In the genomic region with DNA sequence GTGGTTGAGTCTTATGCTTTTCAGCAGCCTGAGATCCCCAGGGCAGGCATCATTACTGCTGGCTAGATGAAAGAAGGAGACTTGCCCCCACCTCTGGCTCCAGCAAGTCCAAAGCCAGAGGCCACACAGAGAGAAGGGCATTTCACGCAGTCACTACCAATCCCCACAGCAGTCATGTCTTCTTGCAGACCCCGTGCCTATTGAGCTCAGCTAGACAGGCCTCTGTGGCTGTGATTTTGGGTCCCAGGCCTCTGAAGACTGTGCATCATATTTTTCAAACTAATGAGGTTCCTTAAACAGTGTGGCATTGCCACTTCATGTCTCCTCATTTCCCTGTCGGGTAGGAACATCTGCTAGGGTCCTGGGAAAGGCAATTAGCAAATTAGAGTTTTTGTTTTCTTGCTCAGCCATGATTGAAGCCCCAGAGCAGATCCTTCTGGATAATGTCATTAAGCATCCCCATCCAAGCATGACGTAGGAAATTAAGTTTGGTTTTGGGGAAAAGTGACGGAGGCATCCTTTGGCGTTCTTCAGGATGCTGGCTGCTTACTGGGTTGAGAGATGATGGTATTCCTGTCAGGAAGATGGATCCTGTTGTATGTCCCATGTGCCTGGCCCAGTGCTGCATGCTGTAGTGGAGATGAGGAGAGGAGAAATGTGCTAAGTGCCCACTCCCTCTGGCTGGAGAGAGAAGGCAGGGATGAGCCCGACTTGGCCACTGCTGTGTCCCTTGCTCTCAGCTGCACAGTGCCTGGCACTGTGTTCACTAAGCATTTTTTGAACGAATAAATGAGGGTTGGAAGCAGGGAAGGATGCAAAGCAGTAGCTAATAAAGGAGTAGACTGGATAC, we compare ENCODE assay signal across 18 cellular contexts. TPM values are rescaled to one million over a fixed set of nuclear protein-coding genes. Genes with fewer than 3 reads are reported as not detected.
DNase-seq lines count a peak whose midpoint lies in the region; ATAC-seq and TF ChIP-seq lines count a peak whose summit lies in the region.
"Had no signal": no experiment of that assay in that cellular context is flagged by ENCODE, and none has a peak within 500 bp of the region (broad histone marks: within the 10 kb centered on the region; RNA-seq: fewer than 3 reads in every experiment).

No MANE protein-coding gene starts in this region.

- TF ChIP-seq CTCF in SK-N-SH (IDR thresholded peaks at IDR 0.05) (no peak), parathyroid adenoma (IDR thresholded peaks at IDR 0.05) (no peak)

- CTCF ChIA-PET in SK-N-SH (lab: Yijun Ruan, JAX) = interaction anchor here (0.8 to 2.1 kb wide), 4 partner anchors 8 to 58 kb away, joined by 3 to 5 read pairs (median 4); no protein-coding TSS in a partner anchor

- H3K27ac ChIP-seq in SK-N-SH (ENCODE audit: low read depth in 2 of 2, low read length in 1 of 2) (peak overlapping the region in 1 of 2 experiments; percentile 76; a peak in 2 of 4 replicates), parathyroid adenoma (peak overlapping the region; percentile 87)
- H3K27ac ChIP-seq: KMS-11 had no signal

- no peak overlapping the region for H3K9ac ChIP-seq in SK-N-SH
- no peak overlapping the region for H3K9ac ChIP-seq in parathyroid adenoma
- H3K9ac ChIP-seq: KMS-11 had no signal

- H3K9me3 ChIP-seq in SK-N-SH (no peaks in the 10 kb centered on the region), parathyroid adenoma (ENCODE audit: control insufficient read depth, low read length) (no peaks in the 10 kb centered on the region)

- peaks cover 4% of the 10 kb centered on the region; the same call in 1 of the 2 replicates for H3K27me3 ChIP-seq in SK-N-SH (ENCODE audit: insufficient read depth)
- H3K27me3 ChIP-seq in parathyroid adenoma (ENCODE audit: control insufficient read depth, insufficient read depth, low read length) = no peaks in the 10 kb centered on the region

- 17% methylated on average over 8 of the region's 8 CpGs for WGBS in SK-N-SH (ENCODE audit: low lambda C conversion rate)

- POLR2A ChIA-PET in SK-N-SH (lab: Yijun Ruan, JAX) = no interaction called here

- H2AFZ ChIP-seq in SK-N-SH (ENCODE audit: low read depth) (no peak overlapping the region), parathyroid adenoma (no peak overlapping the region)

- DNase-seq in NCI-H69 (lab: John Stamatoyannopoulos, UW) = peak; percentile 56
- DNase-seq in SK-N-SH = peak; percentile 72
- peak; percentile 18 for DNase-seq in left lobe of liver (ENCODE audit: low spot score)
- no peak for DNase-seq in hypothalamus (lab: John Stamatoyannopoulos, UW)
- DNase-seq: CD8-positive, alpha-beta memory T cell; HFFc6; NCI-H1930; NCI-H510A; NK-92 treated with Interleukin-12 subunit alpha and Interleukin-12 subunit beta, amount 100 ng/mL, for 24 hours; OCI-M1; RPMI8226 had no signal

- no peaks in the 10 kb centered on the region for H3K9me2 ChIP-seq in SK-N-SH

- no peaks in the 10 kb centered on the region for H3F3A ChIP-seq in SK-N-SH (replicated peaks; ENCODE audit: insufficient read depth)

- H3K4me2 ChIP-seq in SK-N-SH (no peak overlapping the region), parathyroid adenoma (ENCODE audit: low read length) (no peak overlapping the region)
- H3K4me2 ChIP-seq: KMS-11 had no signal

- no peak for TF ChIP-seq RAD21 in SK-N-SH (IDR thresholded peaks at IDR 0.05; ENCODE audit: low read length)

- H4K20me1 ChIP-seq in SK-N-SH (ENCODE audit: insufficient read depth) = no peaks in the 10 kb centered on the region

- ATAC-seq in left lobe of liver (no peak), GM19023 (IDR thresholded peaks at IDR 0.05; ENCODE audit: unreplicated experiment) (no peak), HG02938 (IDR thresholded peaks at IDR 0.05; ENCODE audit: unreplicated experiment) (no peak)

- H3K79me2 ChIP-seq in SK-N-SH (ENCODE audit: insufficient read depth) (no peaks in the 10 kb centered on the region), parathyroid adenoma (peaks cover 34% of the 10 kb centered on the region)

- peak in 1 of 2 experiments; percentile 74; a peak in 1 of 4 replicates for TF ChIP-seq EP300 in SK-N-SH (IDR thresholded peaks at IDR 0.05; ENCODE audit: borderline replicate concordance in 1 of 2, low read depth in 1 of 2, low read length in 1 of 2)

- peaks cover 0 to 25% of the 10 kb centered on the region in 2 experiments; a peak in 2 of 4 replicates for H3K4me1 ChIP-seq in SK-N-SH (ENCODE audit: control insufficient read depth in 1 of 2, insufficient read depth in 2 of 2, low read depth in 1 of 2, low read length in 1 of 2)
- peaks cover 38% of the 10 kb centered on the region for H3K4me1 ChIP-seq in parathyroid adenoma

- H3K4me3 ChIP-seq in SK-N-SH (ENCODE audit: low read depth in 2 of 2, low read length in 1 of 2) (no peak overlapping the region), parathyroid adenoma (ENCODE audit: low read depth, low read length) (no peak overlapping the region)

- H3K36me3 ChIP-seq in SK-N-SH (replicated peaks in 1 of 2; ENCODE audit: control insufficient read depth in 1 of 2, insufficient read depth in 2 of 2, low read length in 1 of 2) (no peaks in the 10 kb centered on the region), parathyroid adenoma (ENCODE audit: control insufficient read depth, insufficient read depth, low read length) (no peaks in the 10 kb centered on the region)

TF ChIP-seq in SK-N-SH, 30 proteins besides CTCF, POLR2A, EP300 and RAD21:
- TF ChIP-seq RCOR1 (IDR thresholded peaks at IDR 0.05; ENCODE audit: low read length) (peak; percentile 57; the same call in 1 of the 2 replicates), GATA2 (CRISPR knock-in tag; IDR thresholded peaks at IDR 0.05) (0 out of 2 replicates have a peak, but pooled peaks have one; percentile 41), FOXJ3 (CRISPR knock-in tag; IDR thresholded peaks at IDR 0.05) (peak; percentile 56; the same call in 1 of the 2 replicates), MXI1 (IDR thresholded peaks at IDR 0.05; ENCODE audit: low read depth, low read length) (peak; percentile 38; the same call in 1 of the 2 replicates), CHD2 (IDR thresholded peaks at IDR 0.05; ENCODE audit: low read length, partially characterized antibody) (no peak), SIN3A (IDR thresholded peaks at IDR 0.05; ENCODE audit: borderline replicate concordance, low read depth, low read length) (no peak), TCF12 (IDR thresholded peaks at IDR 0.05) (no peak), ELF1 (IDR thresholded peaks at IDR 0.05) (no peak)

RNA-seq across cellular contexts. Expression of gene SPSB4, which starts 7.0 kb away (rescaled TPM):
- polyA plus RNA-seq in SK-N-SH (2012; rRNA removed) = 0.10 and 0.21 TPM in 2 replicates
- 0.15 and 0.30 TPM in 2 replicates for polyA plus RNA-seq in SK-N-SH (2012; cell fraction: cytosol; rRNA removed)
- polyA plus RNA-seq in SK-N-SH (2012; cell fraction: nucleus; rRNA removed) = 0.04 and 0.07 TPM in 2 replicates
- 0.35 TPM for total RNA-seq in left lobe of liver
- total RNA-seq: CD8-positive, alpha-beta memory T cell; HFFc6; MCF 10A had no signal
- polyA plus RNA-seq: AG04450; BJ; CD8-positive, alpha-beta memory T cell had no signal

Comparison
In these comparisons a context has a peak if more than half of its experiments do, and no peak if none do; other contexts are left out.
1. DNase-seq: peak in NCI-H69 (single experiment), SK-N-SH (single experiment) and left lobe of liver (single experiment); none in hypothalamus (0 of 51).